ENCODE assay signal across 20 cellular contexts in genomic region chrX:105260291-105261043, GRCh38. TPM values are rescaled to one million over a fixed set of nuclear protein-coding genes. Genes with fewer than 3 reads are reported as not detected.
DNase-seq lines count a peak whose midpoint lies in the region; ATAC-seq and TF ChIP-seq lines count a peak whose summit lies in the region.
"Had no signal": no experiment of that assay in that cellular context is flagged by ENCODE, and none has a peak within 500 bp of the region (broad histone marks: within the 10 kb centered on the region; RNA-seq: fewer than 3 reads in every experiment).

No MANE protein-coding gene starts in this region.

- ATAC-seq in Right ventricle myocardium inferior (peak; percentile 42), left ventricle myocardium superior (peak; percentile 54), HG03175 (IDR thresholded peaks at IDR 0.05; ENCODE audit: unreplicated experiment) (no peak), HG03159 (IDR thresholded peaks at IDR 0.05; ENCODE audit: unreplicated experiment) (no peak), GM18858 (IDR thresholded peaks at IDR 0.05; ENCODE audit: unreplicated experiment) (no peak)
- ATAC-seq: HCT116, K562 had no signal

- H3K4me1 ChIP-seq in tibial nerve, result no peaks in the 10 kb centered on the region

- no peak for TF ChIP-seq POLR2A in tibial nerve (IDR thresholded peaks at IDR 0.05)

- 68 to 70% methylated on average over 3 to 8 of the region's 8 CpGs for WGBS in tibial nerve, 2 donors

- intact Hi-C loops in Right ventricle myocardium inferior (cut with DNase I) (no loop called here), cardiac septum (cut with DNase I) (no loop called here), left ventricle myocardium superior (cut with micrococcal nuclease) (no loop called here)

- DNase-seq in Right ventricle myocardium inferior (ENCODE audit: missing footprints) (no peak), cardiac septum (ENCODE audit: low spot score) (no peak), WERI-Rb-1 (no peak), left ventricle myocardium superior (peak; percentile 26), tibial nerve (ENCODE audit: low spot score in 2 of 2) (peak; percentile 3 to 11)
- DNase-seq: CD4-positive, alpha-beta T cell; DMS79; GM23248; NCI-H146; NCI-H2107; NCI-H2227 treated with DMSO at 0.1 percent for 48 hours; NCI-H524 treated with DMSO at 0.1 percent for 48 hours; SHP77 treated with DMSO at 0.1 percent for 48 hours had no signal

- H3K4me3 ChIP-seq in WERI-Rb-1 (ENCODE audit: low read depth, low read length), result no peak overlapping the region
- no peak overlapping the region for H3K4me3 ChIP-seq in tibial nerve
- H3K4me3 ChIP-seq: GM23248, K562 had no signal

- peaks cover 27% of the 10 kb centered on the region for H3K27me3 ChIP-seq in WERI-Rb-1 (ENCODE audit: insufficient read depth, low read depth, severe bottlenecking)
- peaks cover 0 to 19% of the 10 kb centered on the region in 2 donors for H3K27me3 ChIP-seq in tibial nerve

- H3K27ac ChIP-seq in WERI-Rb-1, result no peak overlapping the region
- no peak overlapping the region for H3K27ac ChIP-seq in tibial nerve
- H3K27ac ChIP-seq: GM23248 had no signal

- 0 out of 2 replicates have a peak, but pooled peaks have one; percentile 17 for TF ChIP-seq CTCF in WERI-Rb-1 (IDR thresholded peaks at IDR 0.05; ENCODE audit: low read depth, low read length)
- no peak for TF ChIP-seq CTCF in tibial nerve (IDR thresholded peaks at IDR 0.05)

- no peaks in the 10 kb centered on the region for H3K36me3 ChIP-seq in WERI-Rb-1
- no peaks in the 10 kb centered on the region for H3K36me3 ChIP-seq in tibial nerve

- no peaks in the 10 kb centered on the region for H3K9me3 ChIP-seq in WERI-Rb-1 (ENCODE audit: severe bottlenecking)
- H3K9me3 ChIP-seq in tibial nerve, result no peaks in the 10 kb centered on the region

- TF ChIP-seq EP300 in tibial nerve (IDR thresholded peaks at IDR 0.05), result no peak

RNA-seq across cellular contexts. Expression of gene TEX13A, which starts 40.0 kb away (rescaled TPM):
- total RNA-seq in Right ventricle myocardium inferior, result not detected
- total RNA-seq in cardiac septum, result not detected
- not detected for total RNA-seq in left ventricle myocardium superior
- not detected for total RNA-seq in tibial nerve
- total RNA-seq: A673; CD4-positive, alpha-beta T cell; G401; GM23248; K562 had no signal

Comparison
In these comparisons a context has a peak if more than half of its experiments do, and no peak if none do; other contexts are left out.
1. DNase-seq: peak in left ventricle myocardium superior (single experiment) and tibial nerve (2 of 2); none in Right ventricle myocardium inferior (single experiment), cardiac septum (single experiment) and WERI-Rb-1 (single experiment).
2. ATAC-seq: peak in Right ventricle myocardium inferior (single experiment) and left ventricle myocardium superior (single experiment); none in HG03175 (single experiment), HG03159 (single experiment) and GM18858 (single experiment).